ENCODE assay signal across 13 cellular contexts in the genomic region with DNA sequence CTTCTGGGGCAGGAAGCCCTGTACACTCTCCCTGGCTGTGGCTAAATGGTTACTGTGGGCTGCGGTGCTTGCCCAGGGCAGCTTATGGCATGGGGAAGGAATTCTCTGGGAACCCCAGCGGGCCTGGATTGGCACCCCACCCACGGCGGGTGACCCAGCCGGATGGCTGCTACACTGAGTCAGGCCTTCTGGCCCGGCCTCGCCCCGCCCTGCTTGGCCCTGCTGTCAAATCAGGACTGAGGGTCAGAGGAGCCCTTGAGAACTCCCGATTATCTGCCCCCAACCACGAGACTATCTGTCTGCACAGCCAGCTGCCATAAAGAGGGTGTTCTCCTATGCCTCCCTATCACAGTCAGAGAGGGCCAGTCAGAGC. TPM values are rescaled to one million over a fixed set of nuclear protein-coding genes. Genes with fewer than 3 reads are reported as not detected.
DNase-seq lines count a peak whose midpoint lies in the region; ATAC-seq and TF ChIP-seq lines count a peak whose summit lies in the region.
"Had no signal": no experiment of that assay in that cellular context is flagged by ENCODE, and none has a peak within 500 bp of the region (broad histone marks: within the 10 kb centered on the region; RNA-seq: fewer than 3 reads in every experiment).

No MANE protein-coding gene starts in this region.

- no peaks in the 10 kb centered on the region for H3K9me3 Mint-ChIP-seq in CD8-positive, alpha-beta memory T cell
- no peaks in the 10 kb centered on the region for H3K9me3 Mint-ChIP-seq in activated naive CD4-positive, alpha-beta T cell treated with anti-CD3 and anti-CD28 coated beads, Interleukin-2, amount 50 U/mL, for 72 hours

- peaks cover 14 to 20% (median 20%) of the 10 kb centered on the region in 3 donors for H3K4me1 Mint-ChIP-seq in CD8-positive, alpha-beta memory T cell

- peaks cover 0 to 10% of the 10 kb centered on the region in 2 donors for H3K27me3 Mint-ChIP-seq in CD8-positive, alpha-beta memory T cell

- intact Hi-C loops in body of pancreas (cut with DNase I) (no loop called here), left colon (cut with DNase I, micrococcal nuclease) (no loop called here)

- H3K4me3 Mint-ChIP-seq in CD8-positive, alpha-beta memory T cell: peak overlapping the region in 1 of 7 donors; percentile 37
- H3K4me3 Mint-ChIP-seq: naive thymus-derived CD4-positive, alpha-beta T cell had no signal

- H3K9me3 ChIP-seq in body of pancreas: no peaks in the 10 kb centered on the region
- no peaks in the 10 kb centered on the region for H3K9me3 ChIP-seq in CD8-positive, alpha-beta memory T cell (ENCODE audit: low read length)

- no peak overlapping the region for H3K27ac ChIP-seq in body of pancreas
- H3K27ac ChIP-seq in CD8-positive, alpha-beta memory T cell (ENCODE audit: low read depth, low read length): no peak overlapping the region

- no peaks in the 10 kb centered on the region for H3K36me3 Mint-ChIP-seq in CD8-positive, alpha-beta memory T cell
- no peaks in the 10 kb centered on the region for H3K36me3 Mint-ChIP-seq in activated naive CD4-positive, alpha-beta T cell treated with anti-CD3 and anti-CD28 coated beads, Interleukin-2, amount 50 U/mL, for 72 hours
- H3K36me3 Mint-ChIP-seq: naive thymus-derived CD4-positive, alpha-beta T cell had no signal

- no peak overlapping the region for H3K27ac Mint-ChIP-seq in CD8-positive, alpha-beta memory T cell
- no peak overlapping the region for H3K27ac Mint-ChIP-seq in activated naive CD4-positive, alpha-beta T cell treated with anti-CD3 and anti-CD28 coated beads, Interleukin-2, amount 50 U/mL, for 72 hours

- H3K4me1 ChIP-seq in body of pancreas: no peaks in the 10 kb centered on the region
- H3K4me1 ChIP-seq in CD8-positive, alpha-beta memory T cell (ENCODE audit: insufficient read depth, low read length): peaks cover 9% of the 10 kb centered on the region

- no peak for TF ChIP-seq CTCF in body of pancreas (IDR thresholded peaks at IDR 0.05)

- CTCF ChIA-PET in CD8-positive, alpha-beta memory T cell (lab: Charles Lee): interaction anchor here (1.3 kb wide), 1 partner anchor 10 kb away, joined by 3 read pairs; no protein-coding TSS in a partner anchor

- DNase-seq in A172 (ENCODE audit: low spot score) (peak; percentile 93), HPDE6-E6E7 (ENCODE audit: extremely low spot score) (peak; percentile 73), body of pancreas (peak in 1 of 4 donors; percentile 19), left colon (no peak)
- DNase-seq in CD8-positive, alpha-beta memory T cell: no peak
- no peak for DNase-seq in activated naive CD4-positive, alpha-beta T cell treated with anti-CD3 and anti-CD28 coated beads, Interleukin-2, amount 50 U/mL, for 72 hours (ENCODE audit: low spot score in 2 of 2)
- DNase-seq in activated naive CD4-positive, alpha-beta T cell treated with Interleukin-2 at 50 U/mL for 16 hours: no peak
- DNase-seq: activated T-cell treated with anti-CD3 and anti-CD28 coated beads, Interleukin-2, amount 50 U/mL, for 48 hours; naive thymus-derived CD4-positive, alpha-beta T cell; NCI-H1105; NCI-H774; stimulated activated CD4-positive, alpha-beta T cell treated with anti-CD3 and anti-CD28 coated beads, Interleukin-2, amount 100 ng/mL, for 24 hours had no signal

- ATAC-seq in body of pancreas (peak; percentile 30), left colon (peak; percentile 15), GM19395 (IDR thresholded peaks at IDR 0.05; ENCODE audit: unreplicated experiment) (no peak)
- ATAC-seq in activated naive CD4-positive, alpha-beta T cell treated with anti-CD3 and anti-CD28 coated beads, Interleukin-2, amount 50 U/mL, for 72 hours: no peak
- ATAC-seq: naive thymus-derived CD4-positive, alpha-beta T cell had no signal

- WGBS in body of pancreas, 2 donors: 68 to 79% methylated on average over 9 of the region's 10 CpGs

- H3K36me3 ChIP-seq in body of pancreas (replicated peaks in 1 of 2; ENCODE audit: insufficient read depth in 1 of 2, low read depth in 2 of 2): no peaks in the 10 kb centered on the region
- H3K36me3 ChIP-seq in CD8-positive, alpha-beta memory T cell (ENCODE audit: insufficient read depth, low read length): no peaks in the 10 kb centered on the region

- POLR2A ChIA-PET in CD8-positive, alpha-beta memory T cell (lab: Charles Lee): no interaction called here

- no peak overlapping the region for H3K4me3 ChIP-seq in body of pancreas
- H3K4me3 ChIP-seq in CD8-positive, alpha-beta memory T cell (ENCODE audit: low read length): no peak overlapping the region

- no peaks in the 10 kb centered on the region for H3K27me3 ChIP-seq in body of pancreas
- no peaks in the 10 kb centered on the region for H3K27me3 ChIP-seq in CD8-positive, alpha-beta memory T cell (ENCODE audit: insufficient read depth, low read length, poor library complexity, severe bottlenecking)

- TF ChIP-seq POLR2A in body of pancreas (IDR thresholded peaks at IDR 0.05): no peak

RNA-seq across cellular contexts. Expression of gene ITPR3, which starts 7.3 kb away (rescaled TPM):
- 57.5 and 59.8 TPM in 2 replicates for total RNA-seq in A172 (2014; rRNA removed; shearing (Covaris generic))
- 10 to 100 TPM; 17.5 to 25.9 TPM for total RNA-seq in body of pancreas
- total RNA-seq in left colon: 100 to 1,000 TPM; 106 to 108 TPM
- total RNA-seq in CD8-positive, alpha-beta memory T cell: 10 to 100 TPM; 42.0 to 43.3 TPM
- polyA plus RNA-seq in CD8-positive, alpha-beta memory T cell: 7.9 TPM
- total RNA-seq in activated naive CD4-positive, alpha-beta T cell treated with anti-CD3 and anti-CD28 coated beads, Interleukin-2, amount 50 U/mL, for 72 hours: 10 to 100 TPM; 39.2 to 50.8 TPM

RNA-seq across cellular contexts. Expression of gene BAK1, which starts 33.7 kb away (rescaled TPM):
- total RNA-seq in A172 (2014; rRNA removed; shearing (Covaris generic)): 23.1 and 27.1 TPM in 2 replicates
- 1 to 10 TPM; 2.3 to 5.7 TPM for total RNA-seq in body of pancreas
- 10 to 100 TPM; 85.6 to 93.5 TPM for total RNA-seq in left colon
- total RNA-seq in CD8-positive, alpha-beta memory T cell: 10 to 100 TPM; 48.5 to 50.1 TPM
- 43.4 TPM for polyA plus RNA-seq in CD8-positive, alpha-beta memory T cell
- 10 to 100 TPM; 43.8 to 57.0 TPM for total RNA-seq in activated naive CD4-positive, alpha-beta T cell treated with anti-CD3 and anti-CD28 coated beads, Interleukin-2, amount 50 U/mL, for 72 hours

Comparison
In these comparisons a context has a peak if more than half of its experiments do, and no peak if none do; other contexts are left out.
1. DNase-seq: peak in A172 (single experiment) and HPDE6-E6E7 (single experiment); none in left colon (0 of 2), CD8-positive, alpha-beta memory T cell (0 of 5), activated naive CD4-positive, alpha-beta T cell treated with anti-CD3 and anti-CD28 coated beads, Interleukin-2, amount 50 U/mL, for 72 hours (0 of 2) and activated naive CD4-positive, alpha-beta T cell treated with Interleukin-2 at 50 U/mL for 16 hours (single experiment).
2. ATAC-seq: peak in body of pancreas (single experiment) and left colon (single experiment); none in activated naive CD4-positive, alpha-beta T cell treated with anti-CD3 and anti-CD28 coated beads, Interleukin-2, amount 50 U/mL, for 72 hours (0 of 2) and GM19395 (single experiment).